Comparison of ENCODE assay signal across 12 cellular contexts in genomic region chr17:17082878-17083277, GRCh38.
"Had no signal": no experiment of that assay in that cellular context is flagged by ENCODE, and none has a peak within 500 bp of the region (broad histone marks: within the 10 kb centered on the region; RNA-seq: fewer than 3 reads in every experiment).

No MANE protein-coding gene starts in this region.

- H3K27ac ChIP-seq: gastrocnemius medialis, ovary had no signal

- H3K4me3 Mint-ChIP-seq: activated CD4-positive, alpha-beta T cell treated with anti-CD3 and anti-CD28 coated beads, Interleukin-2, amount 10 ng/mL, durations not matched to agents 7 days and 5 days; activated T-cell treated with anti-CD3 and anti-CD28 coated beads, Interleukin-2, amount 50 U/mL, for 72 hours; mesothelial cell of epicardium; stimulated activated effector memory CD8-positive, alpha-beta T cell treated with anti-CD3 and anti-CD28 coated beads, Interleukin-12 subunit alpha, Interleukin-12 subunit beta, amount 100 ng/mL, for 72 hours had no signal

- H3K9me3 ChIP-seq: gastrocnemius medialis, heart right ventricle, left ventricle myocardium inferior, ovary had no signal

- H3K36me3 ChIP-seq: ovary had no signal

- H3K27ac Mint-ChIP-seq: activated CD4-positive, alpha-beta T cell treated with anti-CD3 and anti-CD28 coated beads, Interleukin-2, amount 10 ng/mL, durations not matched to agents 7 days and 5 days; activated T-cell treated with anti-CD3 and anti-CD28 coated beads, Interleukin-2, amount 50 U/mL, for 72 hours; mesothelial cell of epicardium; stimulated activated effector memory CD8-positive, alpha-beta T cell treated with anti-CD3 and anti-CD28 coated beads, Interleukin-12 subunit alpha, Interleukin-12 subunit beta, amount 100 ng/mL, for 72 hours had no signal

- ATAC-seq: activated T-cell treated with anti-CD3 and anti-CD28 coated beads, Interleukin-2, amount 50 U/mL, for 72 hours; gastrocnemius medialis; heart right ventricle; stimulated activated effector memory CD8-positive, alpha-beta T cell treated with anti-CD3 and anti-CD28 coated beads, Interleukin-12 subunit alpha, Interleukin-12 subunit beta, amount 100 ng/mL, for 72 hours had no signal

- H3K27me3 Mint-ChIP-seq: activated CD4-positive, alpha-beta T cell treated with anti-CD3 and anti-CD28 coated beads, Interleukin-2, amount 10 ng/mL, durations not matched to agents 7 days and 5 days had no signal

- DNase-seq: activated CD4-positive, alpha-beta T cell treated with anti-CD3 and anti-CD28 coated beads, Interleukin-2, amount 10 ng/mL, durations not matched to agents 7 days and 5 days; activated CD8-positive, alpha-beta memory T cell treated with anti-CD3 and anti-CD28 coated beads, Interleukin-2, amount 50 U/mL, for 48 hours; activated T-cell treated with anti-CD3 and anti-CD28 coated beads, Interleukin-2, amount 50 U/mL, for 72 hours; dermis blood vessel endothelial cell; erythroblast; gastrocnemius medialis; heart right ventricle; left ventricle myocardium inferior; T-helper 2 cell had no signal

- H3K27me3 ChIP-seq: gastrocnemius medialis, heart right ventricle, ovary had no signal

- H3K4me3 ChIP-seq: gastrocnemius medialis, heart right ventricle, left ventricle myocardium inferior, ovary had no signal

- H3K9me3 Mint-ChIP-seq: activated CD4-positive, alpha-beta T cell treated with anti-CD3 and anti-CD28 coated beads, Interleukin-2, amount 10 ng/mL, durations not matched to agents 7 days and 5 days; activated T-cell treated with anti-CD3 and anti-CD28 coated beads, Interleukin-2, amount 50 U/mL, for 72 hours; mesothelial cell of epicardium; stimulated activated effector memory CD8-positive, alpha-beta T cell treated with anti-CD3 and anti-CD28 coated beads, Interleukin-12 subunit alpha, Interleukin-12 subunit beta, amount 100 ng/mL, for 72 hours had no signal
